24 cellular contexts compared by ENCODE assay signal in genomic region chr5:9820696-9821449, GRCh38.
DNase-seq lines count a peak whose midpoint lies in the region; ATAC-seq and TF ChIP-seq lines count a peak whose summit lies in the region.
"Had no signal": no experiment of that assay in that cellular context is flagged by ENCODE, and none has a peak within 500 bp of the region (broad histone marks: within the 10 kb centered on the region; RNA-seq: fewer than 3 reads in every experiment).

No MANE protein-coding gene starts in this region.

- peaks cover 0 to 9% (median 0%) of the 10 kb centered on the region in 3 donors for H3K9me3 Mint-ChIP-seq in T-cell

- intact Hi-C loops in dorsolateral prefrontal cortex (cut with DNase I), result no loop called here

- DNase-seq in AG09319 (ENCODE audit: extremely low read depth, low read depth), result peak; percentile 51
- DNase-seq in H4 (ENCODE audit: low spot score), result peak; percentile 16
- DNase-seq in dorsolateral prefrontal cortex, result no peak
- peak; percentile 6 for DNase-seq in medulla oblongata (ENCODE audit: extremely low spot score)
- no peak for DNase-seq in NCI-H1417 treated with DMSO at 0.1 percent for 48 hours (lab: John Stamatoyannopoulos, UW)
- DNase-seq in NCI-H524 (lab: John Stamatoyannopoulos, UW), result no peak
- no peak for DNase-seq in T-cell
- DNase-seq: activated CD4-positive, CD25-positive, alpha-beta regulatory T cell treated with anti-CD3 and anti-CD28 coated beads, Interleukin-2, amount 50 U/mL, for 72 hours; activated gamma-delta T cell treated with Interleukin-2 at 50 U/mL for 16 hours; anterior cingulate cortex; cerebellar nuclear complex; COR-L47; effector memory CD8-positive, alpha-beta T cell; left lung; NCI-H748 treated with DMSO at 0.1 percent for 48 hours; occipital lobe; SK-N-SH; stimulated activated CD4-positive, alpha-beta T cell treated with anti-CD3 and anti-CD28 coated beads, Interleukin-2, amount 100 ng/mL, for 24 hours; stomach; T1000; upper lobe of right lung had no signal

- no peaks in the 10 kb centered on the region for H3K36me3 Mint-ChIP-seq in T-cell

- POLR2A ChIA-PET in T-cell (lab: Charles Lee), result no interaction called here

- peak overlapping the region in 36 of 59 donors; percentile 2 to 72 (median 42) for H3K27ac ChIP-seq in dorsolateral prefrontal cortex
- H3K27ac ChIP-seq: gastroesophageal sphincter, left lung, stomach, upper lobe of right lung had no signal

- H3K4me3 ChIP-seq in dorsolateral prefrontal cortex, result peak overlapping the region in 3 of 59 donors; percentile 1 to 20 (median 8)
- H3K4me3 ChIP-seq: gastroesophageal sphincter, GM12878, left lung, stomach, upper lobe of right lung had no signal

- H3K4me3 Mint-ChIP-seq in T-cell, result no peak overlapping the region
- H3K4me3 Mint-ChIP-seq: effector memory CD8-positive, alpha-beta T cell had no signal

- H3K27me3 Mint-ChIP-seq in T-cell, result no peaks in the 10 kb centered on the region
- H3K27me3 Mint-ChIP-seq: effector memory CD8-positive, alpha-beta T cell had no signal

- H3K4me1 Mint-ChIP-seq in T-cell, result no peaks in the 10 kb centered on the region

- H3K27me3 ChIP-seq in dorsolateral prefrontal cortex, result no peaks in the 10 kb centered on the region
- H3K27me3 ChIP-seq: gastroesophageal sphincter, left lung, stomach, upper lobe of right lung had no signal

- CTCF ChIA-PET in T-cell (lab: Charles Lee), result no interaction called here

- no peak for TF ChIP-seq CTCF in AG09319 (IDR thresholded peaks at IDR 0.05; ENCODE audit: low read depth, low read length)
- TF ChIP-seq CTCF in dorsolateral prefrontal cortex (IDR thresholded peaks at IDR 0.05 in 54 of 56, conservative IDR thresholded peaks at IDR 0.05 in 2 of 56; ENCODE audit: low read depth in 1 of 56, partially characterized antibody in 56 of 56), result no peak

- H3K27ac Mint-ChIP-seq in T-cell, result no peak overlapping the region
- H3K27ac Mint-ChIP-seq: effector memory CD8-positive, alpha-beta T cell had no signal

- ATAC-seq in HG03196 (IDR thresholded peaks at IDR 0.05; ENCODE audit: unreplicated experiment) (no peak), T-cell (replicated peaks in 1 of 4) (no peak)
- ATAC-seq: effector memory CD8-positive, alpha-beta T cell; gastroesophageal sphincter; GM12878; left lung; upper lobe of right lung had no signal

Comparison
In these comparisons a context has a peak if more than half of its experiments do, and no peak if none do; other contexts are left out.
1. DNase-seq: peak in AG09319 (single experiment), H4 (single experiment) and medulla oblongata (single experiment); none in dorsolateral prefrontal cortex (0 of 10), NCI-H1417 treated with DMSO at 0.1 percent for 48 hours (single experiment), NCI-H524 (0 of 2) and T-cell (0 of 34).